ENCODE assay signal across 1 cellular context in genomic region chr9:34627716-34628655, GRCh38.
TF ChIP-seq lines count a peak whose summit lies in the region.

No MANE protein-coding gene starts in this region.

TF ChIP-seq in IMR-90, 13 proteins besides CTCF, POLR2A, EP300 and RAD21:
- no peak for TF ChIP-seq CEBPB (IDR thresholded peaks at IDR 0.05; ENCODE audit: low read depth, low read length)
- TF ChIP-seq MXI1 (IDR thresholded peaks at IDR 0.05; ENCODE audit: borderline replicate concordance, low read depth, low read length): no peak
- no peak for TF ChIP-seq MAZ (IDR thresholded peaks at IDR 0.05; ENCODE audit: borderline replicate concordance, low read depth, low read length)
- TF ChIP-seq NFE2L2 (IDR thresholded peaks at IDR 0.05; ENCODE audit: low read depth, low read length): no peak
- no peak for TF ChIP-seq CHD1 (IDR thresholded peaks at IDR 0.05; ENCODE audit: low read depth, low read length)
- TF ChIP-seq USF2 (IDR thresholded peaks at IDR 0.05; ENCODE audit: low read depth, low read length): no peak
- TF ChIP-seq MAFK (IDR thresholded peaks at IDR 0.05; ENCODE audit: low read depth, low read length): no peak
- no peak for TF ChIP-seq BHLHE40 (IDR thresholded peaks at IDR 0.05; ENCODE audit: low read depth, low read length)
- TF ChIP-seq, protein P1, sequence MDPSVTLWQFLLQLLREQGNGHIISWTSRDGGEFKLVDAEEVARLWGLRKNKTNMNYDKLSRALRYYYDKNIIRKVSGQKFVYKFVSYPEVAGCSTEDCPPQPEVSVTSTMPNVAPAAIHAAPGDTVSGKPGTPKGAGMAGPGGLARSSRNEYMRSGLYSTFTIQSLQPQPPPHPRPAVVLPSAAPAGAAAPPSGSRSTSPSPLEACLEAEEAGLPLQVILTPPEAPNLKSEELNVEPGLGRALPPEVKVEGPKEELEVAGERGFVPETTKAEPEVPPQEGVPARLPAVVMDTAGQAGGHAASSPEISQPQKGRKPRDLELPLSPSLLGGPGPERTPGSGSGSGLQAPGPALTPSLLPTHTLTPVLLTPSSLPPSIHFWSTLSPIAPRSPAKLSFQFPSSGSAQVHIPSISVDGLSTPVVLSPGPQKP (IDR thresholded peaks at IDR 0.05; ENCODE audit: borderline replicate concordance, low read depth, low read length): no peak
- TF ChIP-seq FOS (IDR thresholded peaks at IDR 0.05; ENCODE audit: low read depth, low read length): no peak
- TF ChIP-seq RFX5 (IDR thresholded peaks at IDR 0.05; ENCODE audit: low read depth, low read length): no peak
- no peak for TF ChIP-seq RCOR1 (IDR thresholded peaks at IDR 0.05; ENCODE audit: insufficient replicate concordance, low read length)
- TF ChIP-seq SMC3 (IDR thresholded peaks at IDR 0.05; ENCODE audit: low read depth, low read length): no peak
